1 cellular context compared by ENCODE assay signal in the genomic region with DNA sequence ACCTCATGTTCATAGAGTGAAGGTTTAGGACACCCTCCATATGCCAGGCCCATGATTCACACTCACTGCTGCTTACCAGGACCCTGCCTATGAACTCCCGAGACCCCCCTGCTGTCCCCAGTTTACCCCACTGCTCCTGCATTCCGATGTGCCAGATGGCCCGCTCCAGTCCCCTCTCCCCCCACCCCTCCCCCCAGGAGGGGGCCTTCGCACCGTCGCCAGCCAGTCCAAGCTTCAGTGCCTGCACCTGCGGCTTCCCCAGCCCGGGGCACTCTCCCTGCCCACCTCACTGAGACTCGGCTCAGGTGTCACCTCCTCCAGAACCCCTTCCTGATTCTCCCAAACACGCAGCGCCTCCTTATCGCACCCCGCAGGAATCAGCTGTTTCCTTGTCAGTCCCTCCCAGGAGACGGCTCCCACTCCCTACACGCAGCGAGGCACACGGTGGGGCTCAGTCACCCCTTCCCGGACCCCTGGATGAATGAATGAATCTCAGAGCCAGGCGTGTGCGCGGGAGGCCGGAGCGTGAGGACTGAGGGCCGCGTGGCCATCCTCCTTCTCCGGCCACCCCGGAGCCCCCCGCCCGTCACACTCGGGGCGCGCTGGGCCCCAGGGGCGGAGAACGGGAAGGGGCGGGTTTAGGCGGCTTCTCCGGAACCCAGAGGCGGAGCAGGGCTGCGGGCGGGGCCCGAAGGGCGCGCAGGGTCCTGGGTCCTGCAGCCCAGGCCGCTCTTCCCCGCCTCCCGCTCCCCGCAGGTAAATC.
A peak's percentile ranks its signal among the peaks of the same experiment; 100 is the strongest.
TF ChIP-seq lines count a peak whose summit lies in the region.

No MANE protein-coding gene starts in this region.

TF ChIP-seq in SK-N-SH, 30 proteins besides CTCF, POLR2A, EP300 and RAD21 (continued from another document):
- TF ChIP-seq, protein P1, sequence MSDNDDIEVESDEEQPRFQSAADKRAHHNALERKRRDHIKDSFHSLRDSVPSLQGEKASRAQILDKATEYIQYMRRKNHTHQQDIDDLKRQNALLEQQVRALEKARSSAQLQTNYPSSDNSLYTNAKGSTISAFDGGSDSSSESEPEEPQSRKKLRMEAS (IDR thresholded peaks at IDR 0.05; ENCODE audit: low read depth) = no peak
- no peak for TF ChIP-seq FOXM1 (IDR thresholded peaks at IDR 0.05; ENCODE audit: low read depth)
- no peak for TF ChIP-seq TCF12 (IDR thresholded peaks at IDR 0.05)
- no peak for TF ChIP-seq RXRA (IDR thresholded peaks at IDR 0.05; ENCODE audit: borderline replicate concordance, low read depth)
- TF ChIP-seq FOXJ3 (CRISPR knock-in tag; IDR thresholded peaks at IDR 0.05) = no peak; the same call in 1 of the 2 replicates
- 0 out of 2 replicates have a peak, but pooled peaks have one; percentile 10 for TF ChIP-seq TEAD4 (IDR thresholded peaks at IDR 0.05; ENCODE audit: borderline replicate concordance, insufficient read depth)
- 0 out of 2 replicates have a peak, but pooled peaks have one; percentile 6 for TF ChIP-seq NRF1 (IDR thresholded peaks at IDR 0.05; ENCODE audit: low read depth, low read length)
- no peak for TF ChIP-seq NFIC (IDR thresholded peaks at IDR 0.05; ENCODE audit: borderline replicate concordance)
- no peak for TF ChIP-seq RCOR1 (IDR thresholded peaks at IDR 0.05; ENCODE audit: low read length)
- no peak for TF ChIP-seq PBX3 (IDR thresholded peaks at IDR 0.05)
- no peak for TF ChIP-seq CHD2 (IDR thresholded peaks at IDR 0.05; ENCODE audit: low read length, partially characterized antibody)
- no peak for TF ChIP-seq MEF2A (IDR thresholded peaks at IDR 0.05; ENCODE audit: borderline replicate concordance, low read depth)
- no peak; the same call in 1 of the 2 replicates for TF ChIP-seq MXI1 (IDR thresholded peaks at IDR 0.05; ENCODE audit: low read depth, low read length)
- no peak for TF ChIP-seq ELF1 (IDR thresholded peaks at IDR 0.05)
- peak; percentile 38; the same call in 1 of the 2 replicates for TF ChIP-seq SIN3A (IDR thresholded peaks at IDR 0.05; ENCODE audit: borderline replicate concordance, low read depth, low read length)
- no peak for TF ChIP-seq RFX5 (IDR thresholded peaks at IDR 0.05; ENCODE audit: low read length)
- TF ChIP-seq GABPA (IDR thresholded peaks at IDR 0.05; ENCODE audit: low read depth) = peak; percentile 50; the same call in 1 of the 2 replicates
- TF ChIP-seq USF1 (IDR thresholded peaks at IDR 0.05; ENCODE audit: borderline replicate concordance, low read depth) = no peak
- no peak for TF ChIP-seq JUND (IDR thresholded peaks at IDR 0.05)
- TF ChIP-seq, protein P2, sequence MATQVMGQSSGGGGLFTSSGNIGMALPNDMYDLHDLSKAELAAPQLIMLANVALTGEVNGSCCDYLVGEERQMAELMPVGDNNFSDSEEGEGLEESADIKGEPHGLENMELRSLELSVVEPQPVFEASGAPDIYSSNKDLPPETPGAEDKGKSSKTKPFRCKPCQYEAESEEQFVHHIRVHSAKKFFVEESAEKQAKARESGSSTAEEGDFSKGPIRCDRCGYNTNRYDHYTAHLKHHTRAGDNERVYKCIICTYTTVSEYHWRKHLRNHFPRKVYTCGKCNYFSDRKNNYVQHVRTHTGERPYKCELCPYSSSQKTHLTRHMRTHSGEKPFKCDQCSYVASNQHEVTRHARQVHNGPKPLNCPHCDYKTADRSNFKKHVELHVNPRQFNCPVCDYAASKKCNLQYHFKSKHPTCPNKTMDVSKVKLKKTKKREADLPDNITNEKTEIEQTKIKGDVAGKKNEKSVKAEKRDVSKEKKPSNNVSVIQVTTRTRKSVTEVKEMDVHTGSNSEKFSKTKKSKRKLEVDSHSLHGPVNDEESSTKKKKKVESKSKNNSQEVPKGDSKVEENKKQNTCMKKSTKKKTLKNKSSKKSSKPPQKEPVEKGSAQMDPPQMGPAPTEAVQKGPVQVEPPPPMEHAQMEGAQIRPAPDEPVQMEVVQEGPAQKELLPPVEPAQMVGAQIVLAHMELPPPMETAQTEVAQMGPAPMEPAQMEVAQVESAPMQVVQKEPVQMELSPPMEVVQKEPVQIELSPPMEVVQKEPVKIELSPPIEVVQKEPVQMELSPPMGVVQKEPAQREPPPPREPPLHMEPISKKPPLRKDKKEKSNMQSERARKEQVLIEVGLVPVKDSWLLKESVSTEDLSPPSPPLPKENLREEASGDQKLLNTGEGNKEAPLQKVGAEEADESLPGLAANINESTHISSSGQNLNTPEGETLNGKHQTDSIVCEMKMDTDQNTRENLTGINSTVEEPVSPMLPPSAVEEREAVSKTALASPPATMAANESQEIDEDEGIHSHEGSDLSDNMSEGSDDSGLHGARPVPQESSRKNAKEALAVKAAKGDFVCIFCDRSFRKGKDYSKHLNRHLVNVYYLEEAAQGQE (IDR thresholded peaks at IDR 0.05; ENCODE audit: low read depth, low read length) = 0 out of 2 replicates have a peak, but pooled peaks have one; percentile 5
- TF ChIP-seq, protein P3, sequence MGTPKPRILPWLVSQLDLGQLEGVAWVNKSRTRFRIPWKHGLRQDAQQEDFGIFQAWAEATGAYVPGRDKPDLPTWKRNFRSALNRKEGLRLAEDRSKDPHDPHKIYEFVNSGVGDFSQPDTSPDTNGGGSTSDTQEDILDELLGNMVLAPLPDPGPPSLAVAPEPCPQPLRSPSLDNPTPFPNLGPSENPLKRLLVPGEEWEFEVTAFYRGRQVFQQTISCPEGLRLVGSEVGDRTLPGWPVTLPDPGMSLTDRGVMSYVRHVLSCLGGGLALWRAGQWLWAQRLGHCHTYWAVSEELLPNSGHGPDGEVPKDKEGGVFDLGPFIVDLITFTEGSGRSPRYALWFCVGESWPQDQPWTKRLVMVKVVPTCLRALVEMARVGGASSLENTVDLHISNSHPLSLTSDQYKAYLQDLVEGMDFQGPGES (IDR thresholded peaks at IDR 0.05; ENCODE audit: low read depth, low read length) = no peak
- no peak for TF ChIP-seq SMC3 (IDR thresholded peaks at IDR 0.05; ENCODE audit: low read depth, low read length)
